17 cellular contexts compared by ENCODE assay signal in genomic region chr10:112336556-112337201, GRCh38. TPM values are rescaled to one million over a fixed set of nuclear protein-coding genes. Genes with fewer than 3 reads are reported as not detected.
DNase-seq lines count a peak whose midpoint lies in the region; TF ChIP-seq lines count a peak whose summit lies in the region.
"Had no signal": no experiment of that assay in that cellular context is flagged by ENCODE, and none has a peak within 500 bp of the region (broad histone marks: within the 10 kb centered on the region; RNA-seq: fewer than 3 reads in every experiment).

No MANE protein-coding gene starts in this region.

- CTCF ChIA-PET in MCF 10A (lab: Yijun Ruan, JAX), result interaction anchor here (0.6 kb wide), 1 partner anchor 29 kb away, joined by 3 read pairs; no protein-coding TSS in a partner anchor

- no peaks in the 10 kb centered on the region for H3K9me3 Mint-ChIP-seq in MCF 10A (ENCODE audit: unreplicated experiment)
- H3K9me3 Mint-ChIP-seq: CD8-positive, alpha-beta T cell had no signal

- H3K27ac ChIP-seq in mucosa of rectum (ENCODE audit: low read depth in 2 of 2, low read length in 2 of 2), result peak overlapping the region; percentile 95 to 98
- H3K27ac ChIP-seq: KMS-11 had no signal

- peaks cover 12% of the 10 kb centered on the region for H3K4me1 Mint-ChIP-seq in MCF 10A (ENCODE audit: insufficient read depth, unreplicated experiment)

- POLR2A ChIA-PET in MCF 10A (lab: Yijun Ruan, JAX), result interaction anchor here (0.9 to 1.0 kb wide), 3 partner anchors 23 to 110 kb away, joined by 3 to 9 read pairs (median 4); partner anchors contain the start of genes VTI1A and ZDHHC6

- no peak overlapping the region for H3K27ac Mint-ChIP-seq in MCF 10A (ENCODE audit: low read depth, unreplicated experiment)
- H3K27ac Mint-ChIP-seq: CD8-positive, alpha-beta T cell had no signal

- intact Hi-C loops in MCF 10A (cut with micrococcal nuclease), result no loop called here

- DNase-seq in MCF 10A (ENCODE audit: unreplicated experiment) (peak; percentile 71), fibroblast of the aortic adventitia (ENCODE audit: low read depth) (peak; percentile 17), NOMO-1 treated with DMSO at 0.1 percent for 48 hours (lab: John Stamatoyannopoulos, UW; ENCODE audit: unreplicated experiment) (no peak), germinal center (ENCODE audit: low spot score) (no peak), MV-4-11 (lab: John Stamatoyannopoulos, UW) (no peak)
- no peak for DNase-seq in activated CD4-positive, CD25-positive, alpha-beta regulatory T cell treated with anti-CD3 and anti-CD28 coated beads, Interleukin-2, amount 50 U/mL, for 72 hours
- DNase-seq: CD8-positive, alpha-beta T cell; DMS79 treated with DMSO at 0.1 percent for 48 hours; GOT3; MM.1S; NCI-H1105 treated with DMSO at 0.1 percent for 48 hours; NCI-H187; NCI-H446; NCI-H748 treated with DMSO at 0.1 percent for 48 hours; SIG-M5 had no signal

- no TSS peak for BruUV-seq in MCF 10A (replicated peaks; lab: Mats Ljungman, UMichigan)

- H3K9ac ChIP-seq in mucosa of rectum (ENCODE audit: low read depth in 1 of 2, low read length in 2 of 2), result peak overlapping the region; percentile 59 to 60
- H3K9ac ChIP-seq: KMS-11 had no signal

- H3K4me3 ChIP-seq in fibroblast of the aortic adventitia (ENCODE audit: low read depth, low read length), result no peak overlapping the region
- peak overlapping the region in 1 of 2 donors; percentile 23 for H3K4me3 ChIP-seq in mucosa of rectum (ENCODE audit: low read length in 2 of 2)

- peaks cover 33 to 57% of the 10 kb centered on the region in 2 donors for H3K4me1 ChIP-seq in mucosa of rectum (ENCODE audit: control insufficient read depth in 2 of 2, insufficient read depth in 2 of 2, low read length in 2 of 2)

- H3K36me3 ChIP-seq in mucosa of rectum (ENCODE audit: control insufficient read depth in 2 of 2, insufficient read depth in 2 of 2, low read length in 2 of 2), result no peaks in the 10 kb centered on the region

- H3K27me3 Mint-ChIP-seq in MCF 10A (ENCODE audit: insufficient read depth, unreplicated experiment), result no peaks in the 10 kb centered on the region

- H3K27me3 ChIP-seq in mucosa of rectum (ENCODE audit: control insufficient read depth in 2 of 2, insufficient read depth in 2 of 2, low read length in 2 of 2), result no peaks in the 10 kb centered on the region

- H3K4me3 Mint-ChIP-seq in MCF 10A (ENCODE audit: unreplicated experiment), result no peak overlapping the region
- H3K4me3 Mint-ChIP-seq: CD8-positive, alpha-beta T cell had no signal

- TF ChIP-seq CTCF in MCF 10A (IDR thresholded peaks at IDR 0.05; ENCODE audit: unreplicated experiment), result no peak
- TF ChIP-seq CTCF in fibroblast of the aortic adventitia (IDR thresholded peaks at IDR 0.05; ENCODE audit: insufficient read depth, low read length), result no peak

- peaks cover 6% of the 10 kb centered on the region for H3K36me3 Mint-ChIP-seq in MCF 10A (ENCODE audit: insufficient read depth, unreplicated experiment)
- H3K36me3 Mint-ChIP-seq: CD8-positive, alpha-beta T cell had no signal

- H3K9me3 ChIP-seq in mucosa of rectum (ENCODE audit: control insufficient read depth in 2 of 2, low read length in 2 of 2), result no peaks in the 10 kb centered on the region

RNA-seq across cellular contexts. Expression of gene ACSL5, which starts 37.2 kb away (rescaled TPM):
- total RNA-seq in MCF 10A (2022) (0.12 and 0.68 TPM in 2 replicates), fibroblast of the aortic adventitia (ENCODE audit: low replicate concordance) (2.6 and 15.1 TPM in 2 replicates)

RNA-seq across cellular contexts. Expression of gene TECTB, which starts 53.5 kb away (rescaled TPM):
- total RNA-seq in MCF 10A (2022) (not detected in 2 replicates), fibroblast of the aortic adventitia (ENCODE audit: low replicate concordance) (not detected in 2 replicates)
- total RNA-seq: CD8-positive, alpha-beta T cell had no signal

Comparison
In these comparisons a context has a peak if more than half of its experiments do, and no peak if none do; other contexts are left out.
1. DNase-seq: peak in MCF 10A (single experiment) and fibroblast of the aortic adventitia (single experiment); none in activated CD4-positive, CD25-positive, alpha-beta regulatory T cell treated with anti-CD3 and anti-CD28 coated beads, Interleukin-2, amount 50 U/mL, for 72 hours (single experiment), NOMO-1 treated with DMSO at 0.1 percent for 48 hours (single experiment), germinal center (single experiment) and MV-4-11 (single experiment).